In genomic region chr5:176447538-176447981, GRCh38 we compare ENCODE assay signal across 7 cellular contexts. TPM values are rescaled to one million over a fixed set of nuclear protein-coding genes. Genes with fewer than 3 reads are reported as not detected.
DNase-seq lines count a peak whose midpoint lies in the region; ATAC-seq and TF ChIP-seq lines count a peak whose summit lies in the region.

No MANE protein-coding gene starts in this region.

- no peaks in the 10 kb centered on the region for H3K27me3 Mint-ChIP-seq in stimulated activated naive B cell treated with anti-CD40 and anti-IgM and Interleukin-4, amounts not matched to agents 10 μg/mL and 1 μg/mL and 100 μg/mL, for 72 hours

- H3K9me3 Mint-ChIP-seq in stimulated activated naive B cell treated with anti-CD40 and anti-IgM and Interleukin-4, amounts not matched to agents 10 μg/mL and 1 μg/mL and 100 μg/mL, for 72 hours = no peaks in the 10 kb centered on the region

- intact Hi-C loops in adrenal gland (cut with DNase I) = no loop called here

- peak overlapping the region; percentile 88 to 96 for H3K4me3 Mint-ChIP-seq in stimulated activated naive B cell treated with anti-CD40 and anti-IgM and Interleukin-4, amounts not matched to agents 10 μg/mL and 1 μg/mL and 100 μg/mL, for 72 hours

- TF ChIP-seq CTCF in GM13977 (IDR thresholded peaks at IDR 0.05; ENCODE audit: extremely low read depth, insufficient read depth, missing control alignments) (peak; percentile 11), adrenal gland (IDR thresholded peaks at IDR 0.05) (no peak)

- peak; percentile 39 for ATAC-seq in GM21447 (IDR thresholded peaks at IDR 0.05; ENCODE audit: unreplicated experiment)
- ATAC-seq in stimulated activated naive B cell treated with anti-CD40 and anti-IgM and Interleukin-4, amounts not matched to agents 10 μg/mL and 1 μg/mL and 100 μg/mL, for 72 hours (replicated peaks) = peak; percentile 12 to 21

- no peaks in the 10 kb centered on the region for H3K27me3 ChIP-seq in adrenal gland
- no peaks in the 10 kb centered on the region for H3K27me3 ChIP-seq in iPS-15b (ENCODE audit: control insufficient read depth, insufficient read depth, low read length)

- peak overlapping the region; percentile 51 to 97 (median 94) for H3K27ac ChIP-seq in adrenal gland

- peak overlapping the region; percentile 100 for H3K27ac Mint-ChIP-seq in stimulated activated naive B cell treated with anti-CD40 and anti-IgM and Interleukin-4, amounts not matched to agents 10 μg/mL and 1 μg/mL and 100 μg/mL, for 72 hours

- DNase-seq in GM13977 (ENCODE audit: low spot score) (peak; percentile 30), HuH-7 (ENCODE audit: low spot score) (peak; percentile 39), adrenal gland (peak in 1 of 7 donors; percentile 61), SW480 (ENCODE audit: low spot score) (no peak)
- no peak for DNase-seq in stimulated activated naive B cell treated with anti-CD40 and anti-IgM and Interleukin-4, amounts not matched to agents 10 μg/mL and 1 μg/mL and 100 μg/mL, for 72 hours

- H3K4me1 Mint-ChIP-seq in stimulated activated naive B cell treated with anti-CD40 and anti-IgM and Interleukin-4, amounts not matched to agents 10 μg/mL and 1 μg/mL and 100 μg/mL, for 72 hours = peaks cover 12 to 41% of the 10 kb centered on the region in 2 donors

- H3K9me3 ChIP-seq in adrenal gland (replicated peaks in 1 of 3) = no peaks in the 10 kb centered on the region
- no peaks in the 10 kb centered on the region for H3K9me3 ChIP-seq in iPS-15b (ENCODE audit: control insufficient read depth, insufficient read depth, low read length)

- WGBS in adrenal gland, 4 donors = 0 to 1% (median 0%) methylated on average over 24 to 38 of the region's 38 CpGs

- peak overlapping the region; percentile 44 to 89 (median 62) for H3K4me3 ChIP-seq in adrenal gland
- peak overlapping the region; percentile 94 for H3K4me3 ChIP-seq in iPS-15b (ENCODE audit: low read depth, low read length)

- H3K4me1 ChIP-seq in adrenal gland (replicated peaks in 1 of 2) (peaks cover 8 to 29% of the 10 kb centered on the region in 2 donors), iPS-15b (ENCODE audit: control insufficient read depth, insufficient read depth, low read length) (peaks cover 3% of the 10 kb centered on the region)

- in situ Hi-C loops in GM13977 (cut with MboI; ENCODE audit: low pct_unique_long_range_greater_than_20kb, low sequenced_read_pairs, unreplicated experiment) = no loop called here

- peaks cover 6 to 14% of the 10 kb centered on the region in 2 donors for H3K36me3 Mint-ChIP-seq in stimulated activated naive B cell treated with anti-CD40 and anti-IgM and Interleukin-4, amounts not matched to agents 10 μg/mL and 1 μg/mL and 100 μg/mL, for 72 hours

- peak overlapping the region; percentile 94 for H3K9ac ChIP-seq in iPS-15b (ENCODE audit: low read depth, low read length)

- no peak for TF ChIP-seq POLR2A in adrenal gland (IDR thresholded peaks at IDR 0.05)

- H3K36me3 ChIP-seq in adrenal gland (replicated peaks in 1 of 2) (no peaks in the 10 kb centered on the region), iPS-15b (ENCODE audit: control insufficient read depth, insufficient read depth, low read length) (no peaks in the 10 kb centered on the region)

RNA-seq across cellular contexts. Expression of gene FAF2, which starts 0.6 kb away (rescaled TPM):
- 10 to 100 TPM; 29.0 to 61.6 (median 40.6) TPM for total RNA-seq in adrenal gland
- polyA plus RNA-seq in adrenal gland = 10 to 100 TPM; 21.2 to 68.2 (median 24.3) TPM

RNA-seq across cellular contexts. Expression of gene CLTB, which starts 31.2 kb away (rescaled TPM):
- 100 to 1,000 TPM; 129 to 198 (median 158) TPM for total RNA-seq in adrenal gland
- 100 to 1,000 TPM; 118 to 299 (median 262) TPM for polyA plus RNA-seq in adrenal gland

RNA-seq across cellular contexts. Expression of gene HIGD2A, which starts 59.0 kb away (rescaled TPM):
- total RNA-seq in adrenal gland = 100 to 1,000 TPM; 138 to 262 (median 197) TPM
- 100 to 1,000 TPM; 112 to 492 (median 244) TPM for polyA plus RNA-seq in adrenal gland

RNA-seq across cellular contexts. Expression of gene NOP16, which starts 59.2 kb away (rescaled TPM):
- total RNA-seq in adrenal gland = 10 to 100 TPM in 4 of 8 donors, 1 to 10 TPM in 4; 6.2 to 53.3 (median 13.8) TPM
- 10 to 100 TPM; 49.5 to 62.1 (median 57.0) TPM for polyA plus RNA-seq in adrenal gland

Comparison
In these comparisons a context has a peak if more than half of its experiments do, and no peak if none do; other contexts are left out.
1. DNase-seq: peak in GM13977 (single experiment) and HuH-7 (single experiment); none in stimulated activated naive B cell treated with anti-CD40 and anti-IgM and Interleukin-4, amounts not matched to agents 10 μg/mL and 1 μg/mL and 100 μg/mL, for 72 hours (single experiment) and SW480 (single experiment).